1 cellular context compared by ENCODE assay signal in genomic region chr10:89352039-89352597, GRCh38.
TF ChIP-seq lines count a peak whose summit lies in the region.

No MANE protein-coding gene starts in this region.

TF ChIP-seq in K562, 482 proteins besides CTCF, POLR2A, EP300 and RAD21 (continued from another document):
- no peak for TF ChIP-seq BCLAF1 (IDR thresholded peaks at IDR 0.05; ENCODE audit: borderline replicate concordance in 1 of 2, control insufficient read depth in 1 of 2, low read depth in 2 of 2, low read length in 1 of 2)
- peak; percentile 77 for TF ChIP-seq MGA (IDR thresholded peaks at IDR 0.05)
- TF ChIP-seq HMGXB4 (CRISPR knock-in tag; IDR thresholded peaks at IDR 0.05) = no peak
- TF ChIP-seq JUND (IDR thresholded peaks at IDR 0.05; ENCODE audit: borderline replicate concordance, low read depth, low read length) = 0 out of 2 replicates have a peak, but pooled peaks have one; percentile 2
- TF ChIP-seq JUND (tag; IDR thresholded peaks at IDR 0.05; ENCODE audit: borderline replicate concordance, low read depth, low read length) = peak; percentile 26; the same call in 1 of the 3 replicates
- TF ChIP-seq ARNT (IDR thresholded peaks at IDR 0.05) = no peak
- TF ChIP-seq PURB (CRISPR knock-in tag; IDR thresholded peaks at IDR 0.05; ENCODE audit: low read depth) = no peak
- no peak for TF ChIP-seq CBX1 (IDR thresholded peaks at IDR 0.05; ENCODE audit: low read depth)
- TF ChIP-seq RNF2 (IDR thresholded peaks at IDR 0.05) = no peak
- no peak for TF ChIP-seq ZKSCAN1 (IDR thresholded peaks at IDR 0.05; ENCODE audit: low read depth, low read length)
- TF ChIP-seq PHF8 (IDR thresholded peaks at IDR 0.05; ENCODE audit: borderline replicate concordance, low read length) = no peak
- TF ChIP-seq ZKSCAN3 (CRISPR knock-in tag; IDR thresholded peaks at IDR 0.05) = no peak
- no peak for TF ChIP-seq SFPQ (IDR thresholded peaks at IDR 0.05; ENCODE audit: low read depth, low read length)
- TF ChIP-seq MBD1 (CRISPR knock-in tag; IDR thresholded peaks at IDR 0.05) = no peak
- TF ChIP-seq ILK (tag; IDR thresholded peaks at IDR 0.05; ENCODE audit: borderline replicate concordance, low read depth) = no peak
- TF ChIP-seq STAT6 (CRISPR knock-in tag; IDR thresholded peaks at IDR 0.05) = no peak
- no peak for TF ChIP-seq FOXM1 (IDR thresholded peaks at IDR 0.05; ENCODE audit: low read depth)
- no peak for TF ChIP-seq FOXM1 (CRISPR knock-in tag; IDR thresholded peaks at IDR 0.05; ENCODE audit: low read depth)
- no peak for TF ChIP-seq JUNB (CRISPR knock-in tag; conservative IDR thresholded peaks at IDR 0.05)
- no peak for TF ChIP-seq TBL1XR1 (IDR thresholded peaks at IDR 0.05; ENCODE audit: low read length in 2 of 2)
- no peak for TF ChIP-seq PKNOX1 (IDR thresholded peaks at IDR 0.05)
- no peak for TF ChIP-seq GABPA (tag; conservative IDR thresholded peaks at IDR 0.05; ENCODE audit: low read depth)
- TF ChIP-seq SPI1 (IDR thresholded peaks at IDR 0.05; ENCODE audit: borderline replicate concordance, low read depth, low read length) = no peak
- no peak for TF ChIP-seq BRF1 (IDR thresholded peaks at IDR 0.05; ENCODE audit: borderline replicate concordance, extremely low read depth, insufficient read length)
- no peak for TF ChIP-seq RBM22 (IDR thresholded peaks at IDR 0.05; ENCODE audit: low read depth, low read length, poor library complexity, severe bottlenecking)
- TF ChIP-seq EGR1 (conservative IDR thresholded peaks at IDR 0.05) = no peak
- no peak for TF ChIP-seq DACH1 (IDR thresholded peaks at IDR 0.05; ENCODE audit: partially characterized antibody)
- no peak for TF ChIP-seq ZBED1 (IDR thresholded peaks at IDR 0.05)
TF ChIP-seq in K562: peak in this region for 16.
